Comparison of ENCODE assay signal across 8 cellular contexts in genomic region chr17:36947922-36948716, GRCh38. TPM values are rescaled to one million over a fixed set of nuclear protein-coding genes. Genes with fewer than 3 reads are reported as not detected.
DNase-seq lines count a peak whose midpoint lies in the region; ATAC-seq and TF ChIP-seq lines count a peak whose summit lies in the region.

No MANE protein-coding gene starts in this region.

- peaks cover 12% of the 10 kb centered on the region for H3K36me3 Mint-ChIP-seq in progenitor cell of endocrine pancreas (ENCODE audit: insufficient read depth)

- H3K36me3 ChIP-seq in BJ (ENCODE audit: control insufficient read depth, insufficient read depth, low read length) (no peaks in the 10 kb centered on the region), HAP-1 (replicated peaks) (peaks cover 27% of the 10 kb centered on the region)

- CTCF ChIA-PET in BJ (lab: Yijun Ruan, JAX), result interaction anchor here (2.1 kb wide), 1 partner anchor 100 kb away, joined by 5 read pairs; no protein-coding TSS in a partner anchor

- H3K4me3 ChIP-seq in BJ (ENCODE audit: low read depth, low read length) (peak overlapping the region; percentile 85), HAP-1 (peak overlapping the region; percentile 86), fibroblast of pulmonary artery (replicated peaks; ENCODE audit: low read depth, low read length) (peak overlapping the region; percentile 83)

- H3K27me3 Mint-ChIP-seq in progenitor cell of endocrine pancreas, result peaks cover 47% of the 10 kb centered on the region

- POLR2A ChIA-PET in BJ (lab: Charles Lee), result no interaction called here

- peaks cover 18% of the 10 kb centered on the region for H3K4me1 Mint-ChIP-seq in progenitor cell of endocrine pancreas (ENCODE audit: low read depth)

- TF ChIP-seq CTCF in BJ (IDR thresholded peaks at IDR 0.05; ENCODE audit: insufficient read depth, low read depth, low read length) (no peak), fibroblast of pulmonary artery (IDR thresholded peaks at IDR 0.05; ENCODE audit: low read length, missing control alignments) (no peak), progenitor cell of endocrine pancreas (IDR thresholded peaks at IDR 0.05; ENCODE audit: unreplicated experiment) (no peak)

- ATAC-seq in SK-N-SH treated with all-trans-retinoic acid at 6 μM for 48 hours, result peak; percentile 61
- ATAC-seq in HG03354 (IDR thresholded peaks at IDR 0.05; ENCODE audit: poor library complexity, severe bottlenecking, unreplicated experiment), result no peak
- ATAC-seq in GM19395 (IDR thresholded peaks at IDR 0.05; ENCODE audit: unreplicated experiment), result no peak

- H3K27ac Mint-ChIP-seq in progenitor cell of endocrine pancreas, result peak overlapping the region; percentile 96

- H3K9me3 ChIP-seq in HAP-1, result no peaks in the 10 kb centered on the region

- DNase-seq in BJ (ENCODE audit: low read depth) (no peak), HAP-1 (ENCODE audit: low spot score in 2 of 2) (no peak), fibroblast of pulmonary artery (ENCODE audit: low read depth) (no peak), progenitor cell of endocrine pancreas (ENCODE audit: low spot score, unreplicated experiment) (no peak), dedifferentiated amniotic fluid mesenchymal stem cell (ENCODE audit: extremely low spot score) (no peak)

- no peaks in the 10 kb centered on the region for H3K9me3 Mint-ChIP-seq in progenitor cell of endocrine pancreas (ENCODE audit: low read depth)

- H3K27me3 ChIP-seq in BJ (ENCODE audit: control insufficient read depth, insufficient read depth, low read length) (peaks cover 31% of the 10 kb centered on the region), HAP-1 (ENCODE audit: low read depth) (no peaks in the 10 kb centered on the region)

- peaks cover 16% of the 10 kb centered on the region for H3K4me1 ChIP-seq in HAP-1

- H3K4me3 Mint-ChIP-seq in progenitor cell of endocrine pancreas (ENCODE audit: low read depth), result peak overlapping the region; percentile 92

- in situ Hi-C loops in HAP-1 (cut with MboI; ENCODE audit: low sequenced_read_pairs), result no loop called here

TF ChIP-seq in SK-N-SH treated with all-trans-retinoic acid at 6 μM for 48 hours, 23 proteins besides CTCF, POLR2A, EP300 and RAD21:
- TF ChIP-seq TOX (CRISPR knock-in tag; IDR thresholded peaks at IDR 0.05; ENCODE audit: borderline replicate concordance), result no peak
- no peak for TF ChIP-seq CSDC2 (CRISPR knock-in tag; IDR thresholded peaks at IDR 0.05)
- no peak for TF ChIP-seq POU6F1 (CRISPR knock-in tag; IDR thresholded peaks at IDR 0.05; ENCODE audit: borderline replicate concordance, low read depth)
- TF ChIP-seq ARNTL (CRISPR knock-in tag; IDR thresholded peaks at IDR 0.05; ENCODE audit: borderline replicate concordance, low read depth), result no peak
- no peak for TF ChIP-seq ZC3H10 (CRISPR knock-in tag; IDR thresholded peaks at IDR 0.05)
- no peak for TF ChIP-seq ZNF565 (CRISPR knock-in tag; conservative IDR thresholded peaks at IDR 0.05; ENCODE audit: low read depth)
- TF ChIP-seq ZNF70 (CRISPR knock-in tag; IDR thresholded peaks at IDR 0.05), result no peak
- TF ChIP-seq TCF4 (CRISPR knock-in tag; IDR thresholded peaks at IDR 0.05; ENCODE audit: borderline replicate concordance), result no peak
- TF ChIP-seq CREB5 (CRISPR knock-in tag; IDR thresholded peaks at IDR 0.05; ENCODE audit: low read depth), result no peak
- no peak for TF ChIP-seq ESRRG (CRISPR knock-in tag; IDR thresholded peaks at IDR 0.05)
- TF ChIP-seq OSR1 (CRISPR knock-in tag; IDR thresholded peaks at IDR 0.05), result no peak
- no peak for TF ChIP-seq PATZ1 (CRISPR knock-in tag; IDR thresholded peaks at IDR 0.05; ENCODE audit: borderline replicate concordance)
- no peak for TF ChIP-seq RARB (CRISPR knock-in tag; IDR thresholded peaks at IDR 0.05)
- TF ChIP-seq, protein P1, sequence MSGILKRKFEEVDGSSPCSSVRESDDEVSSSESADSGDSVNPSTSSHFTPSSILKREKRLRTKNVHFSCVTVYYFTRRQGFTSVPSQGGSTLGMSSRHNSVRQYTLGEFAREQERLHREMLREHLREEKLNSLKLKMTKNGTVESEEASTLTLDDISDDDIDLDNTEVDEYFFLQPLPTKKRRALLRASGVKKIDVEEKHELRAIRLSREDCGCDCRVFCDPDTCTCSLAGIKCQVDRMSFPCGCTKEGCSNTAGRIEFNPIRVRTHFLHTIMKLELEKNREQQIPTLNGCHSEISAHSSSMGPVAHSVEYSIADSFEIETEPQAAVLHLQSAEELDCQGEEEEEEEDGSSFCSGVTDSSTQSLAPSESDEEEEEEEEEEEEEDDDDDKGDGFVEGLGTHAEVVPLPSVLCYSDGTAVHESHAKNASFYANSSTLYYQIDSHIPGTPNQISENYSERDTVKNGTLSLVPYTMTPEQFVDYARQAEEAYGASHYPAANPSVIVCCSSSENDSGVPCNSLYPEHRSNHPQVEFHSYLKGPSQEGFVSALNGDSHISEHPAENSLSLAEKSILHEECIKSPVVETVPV (CRISPR knock-in tag; IDR thresholded peaks at IDR 0.05), result no peak
- TF ChIP-seq ZFP3 (CRISPR knock-in tag; IDR thresholded peaks at IDR 0.05), result no peak
- TF ChIP-seq PPARA (CRISPR knock-in tag; IDR thresholded peaks at IDR 0.05; ENCODE audit: borderline replicate concordance), result no peak
- TF ChIP-seq ZFP30 (CRISPR knock-in tag; IDR thresholded peaks at IDR 0.05), result no peak
- TF ChIP-seq GLIS3 (CRISPR knock-in tag; IDR thresholded peaks at IDR 0.05), result no peak
- TF ChIP-seq BACH2 (CRISPR knock-in tag; IDR thresholded peaks at IDR 0.05; ENCODE audit: borderline replicate concordance), result no peak
- no peak for TF ChIP-seq ZNF8 (CRISPR knock-in tag; IDR thresholded peaks at IDR 0.05)

RNA-seq across cellular contexts. Expression of gene AATF, which starts 0.6 kb away (rescaled TPM):
- polyA plus RNA-seq in BJ (2011; rRNA removed), result 16.7 and 18.5 TPM in 2 replicates
- polyA minus RNA-seq in BJ (2011; rRNA and poly(A)+ RNA removed), result 20.1 and 25.8 TPM in 2 replicates
- 50.9 and 53.5 TPM in 2 replicates for total RNA-seq in progenitor cell of endocrine pancreas

RNA-seq across cellular contexts. Expression of gene LHX1, which starts 10.8 kb away (rescaled TPM):
- polyA plus RNA-seq in BJ (2011; rRNA removed), result not detected in 2 replicates
- not detected in 2 replicates for polyA minus RNA-seq in BJ (2011; rRNA and poly(A)+ RNA removed)
- 1.8 and 2.0 TPM in 2 replicates for total RNA-seq in progenitor cell of endocrine pancreas
